ENCODE assay signal across 8 cellular contexts in the genomic region with DNA sequence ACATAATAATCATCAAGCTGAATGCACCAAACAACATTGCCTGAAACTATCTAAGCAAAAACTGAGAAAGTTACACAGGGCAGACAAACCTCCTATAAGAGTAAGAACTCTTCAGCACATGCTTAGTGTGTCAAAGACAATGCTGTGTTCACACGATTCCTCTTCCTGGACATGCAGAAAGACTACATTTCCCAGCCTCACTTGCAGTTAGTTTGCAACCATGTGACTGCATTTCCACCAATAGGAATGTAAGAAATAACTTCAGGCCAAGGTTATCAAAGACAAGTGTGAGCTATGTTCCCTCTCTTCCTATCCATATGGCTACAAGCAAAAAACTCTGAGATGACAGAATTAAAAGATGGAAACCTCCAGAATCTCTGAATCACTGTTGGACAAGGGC.
DNase-seq lines count a peak whose midpoint lies in the region; FAIRE-seq and TF ChIP-seq lines count a peak whose summit lies in the region.
"Not testable (repeated sequence)": the region's sequence is repeated elsewhere in the genome, so short reads cannot be mapped to it uniquely, and the experiment has no call there.

No MANE protein-coding gene starts in this region.

- H3K9me3 Mint-ChIP-seq in astrocyte (ENCODE audit: unreplicated experiment): not testable (repeated sequence)

- H2BK120ac ChIP-seq in H1 (replicated peaks; ENCODE audit: low read depth, low read length): not testable (repeated sequence)

- not testable (repeated sequence) for H3K9me3 ChIP-seq in astrocyte (ENCODE audit: insufficient read depth, low read depth, low read length); H1 (ENCODE audit: insufficient read depth in 2 of 2, low read depth in 1 of 2, low read length in 1 of 2)

- H3K27me3 Mint-ChIP-seq in astrocyte (ENCODE audit: low read depth, unreplicated experiment): peaks cover 37% of the 10 kb centered on the region

- H4K5ac ChIP-seq in H1 (ENCODE audit: insufficient read length, low read depth, low read length): not testable (repeated sequence)

- not testable (repeated sequence) for H2AK5ac ChIP-seq in H1 (ENCODE audit: low read depth, low read length)

- not testable (repeated sequence) for FAIRE-seq in astrocyte (lab: Jason Lieb, UNC); H1 (lab: Jason Lieb, UNC)

- not testable (repeated sequence) for TF ChIP-seq CTCF in GM13976 (IDR thresholded peaks at IDR 0.05; ENCODE audit: borderline replicate concordance, control extremely low read depth, extremely low read depth, insufficient read depth, missing control alignments); astrocyte (IDR thresholded peaks at IDR 0.05; ENCODE audit: insufficient read depth, low read depth, low read length); H1 (IDR thresholded peaks at IDR 0.05; ENCODE audit: control extremely low read depth in 1 of 3, insufficient read depth in 1 of 3, low read depth in 1 of 3, low read length in 3 of 3)

- not testable (repeated sequence) for H3K14ac ChIP-seq in H1 (ENCODE audit: insufficient read length)

- H4K20me1 ChIP-seq in astrocyte (ENCODE audit: insufficient read depth, low read length); H1 (replicated peaks in 1 of 2; ENCODE audit: control insufficient read depth in 1 of 2, insufficient read depth in 2 of 2, low read length in 2 of 2): not testable (repeated sequence)

- not testable (repeated sequence) for H4K91ac ChIP-seq in H1 (replicated peaks; ENCODE audit: insufficient read length, low read length)

- H3K18ac ChIP-seq in H1 (ENCODE audit: extremely low read depth, low read length): not testable (repeated sequence)

- not testable (repeated sequence) for H2BK12ac ChIP-seq in H1 (ENCODE audit: low read depth, low read length)

- H3K4me2 ChIP-seq in astrocyte (ENCODE audit: low read length); H1 (ENCODE audit: insufficient read depth in 1 of 2, low read depth in 2 of 2, low read length in 2 of 2): not testable (repeated sequence)

- not testable (repeated sequence) for H4K8ac ChIP-seq in H1 (ENCODE audit: extremely low read depth, insufficient read depth, low read length)

- 82% methylated on average over 1 of the region's 1 CpG; no CpG with 5 or more reads in 1 of the 2 experiments for WGBS in H1 (ENCODE audit: extremely low coverage in 1 of 2, insufficient coverage in 1 of 2, insufficient read length in 1 of 2, insufficient replicate concordance in 2 of 2, low coverage in 1 of 2, low lambda C conversion rate in 2 of 2, missing lambda C conversion rate in 1 of 2), 2 experiments

- TF ChIP-seq RAD21 in H1 (IDR thresholded peaks at IDR 0.05 in 1 of 2, conservative IDR thresholded peaks at IDR 0.05 in 1 of 2; ENCODE audit: low read depth in 2 of 2, low read length in 2 of 2): not testable (repeated sequence)

- H3K27ac ChIP-seq in astrocyte (ENCODE audit: low read depth, low read length); H1 (ENCODE audit: low read depth, low read length): not testable (repeated sequence)

- not testable (repeated sequence) for TF ChIP-seq EP300 in H1 (IDR thresholded peaks at IDR 0.05; ENCODE audit: borderline replicate concordance in 1 of 2, low read depth in 2 of 2, low read length in 2 of 2)

- POLR2A ChIA-PET in H1 (lab: Charles Lee; ENCODE audit: partially characterized antibody): not testable (repeated sequence)

- not testable (repeated sequence) for H3K27me3 ChIP-seq in astrocyte (ENCODE audit: insufficient read depth, low read length); H1 (replicated peaks in 1 of 4; ENCODE audit: control insufficient read depth in 3 of 4, extremely low read depth in 1 of 4, insufficient read depth in 3 of 4, low read length in 3 of 4)

- H3K4me3 Mint-ChIP-seq in astrocyte (ENCODE audit: unreplicated experiment): not testable (repeated sequence)

- not testable (repeated sequence) for H3K4ac ChIP-seq in H1 (replicated peaks; ENCODE audit: insufficient read length, low read depth, low read length)

- DNase-seq in COLO829 (ENCODE audit: low spot score): peak; percentile 4
- peak; percentile 20 for DNase-seq in GM13976 (ENCODE audit: low spot score)
- DNase-seq in Jurkat, Clone E6-1 (ENCODE audit: low read depth, low spot score): peak; percentile 57
- peak; percentile 8 for DNase-seq in NCI-H82 (lab: John Stamatoyannopoulos, UW)
- DNase-seq in astrocyte (ENCODE audit: low read depth): peak; percentile 0
- DNase-seq in H1 (ENCODE audit: low read depth in 1 of 2, low spot score in 2 of 2): not testable (repeated sequence)
- DNase-seq in germinal center (ENCODE audit: low spot score): peak; percentile 29
- peak; percentile 1 for DNase-seq in pons (ENCODE audit: low spot score)

- TF ChIP-seq POLR2A in H1 (IDR thresholded peaks at IDR 0.05; ENCODE audit: control extremely low read depth in 1 of 2, low read depth in 2 of 2, low read length in 2 of 2): not testable (repeated sequence)

- H2BK20ac ChIP-seq in H1 (ENCODE audit: low read length): not testable (repeated sequence)

- H3K36me3 ChIP-seq in astrocyte (ENCODE audit: insufficient read depth, low read length); H1 (ENCODE audit: control insufficient read depth in 2 of 4, insufficient read depth in 4 of 4, low read length in 3 of 4): not testable (repeated sequence)

- not testable (repeated sequence) for H2BK5ac ChIP-seq in H1 (ENCODE audit: low read depth, low read length)

- not testable (repeated sequence) for H3K56ac ChIP-seq in H1 (replicated peaks; ENCODE audit: insufficient read length, low read depth, low read length)

- H3K27ac Mint-ChIP-seq in astrocyte (ENCODE audit: unreplicated experiment): not testable (repeated sequence)

- not testable (repeated sequence) for H3K4me3 ChIP-seq in Jurkat, Clone E6-1 (ENCODE audit: low read length); astrocyte (ENCODE audit: insufficient read depth, low read depth, low read length); H1 (ENCODE audit: extremely low read depth in 1 of 4, insufficient read depth in 2 of 4, low read depth in 3 of 4, low read length in 4 of 4)

- not testable (repeated sequence) for H3K79me2 ChIP-seq in astrocyte (ENCODE audit: insufficient read depth, low read length); H1 (ENCODE audit: control insufficient read depth in 1 of 2, insufficient read depth in 2 of 2, low read length in 2 of 2)

- H3K23ac ChIP-seq in H1 (ENCODE audit: insufficient read length): not testable (repeated sequence)

- H3K9ac ChIP-seq in astrocyte (ENCODE audit: low read length); H1 (replicated peaks in 1 of 4; ENCODE audit: extremely low read depth in 1 of 4, low read depth in 3 of 4, low read length in 3 of 4): not testable (repeated sequence)

- H3K4me1 Mint-ChIP-seq in astrocyte (ENCODE audit: low read depth, unreplicated experiment): not testable (repeated sequence)

- not testable (repeated sequence) for H3K36me3 Mint-ChIP-seq in astrocyte (ENCODE audit: low read depth, unreplicated experiment)

- H2AFZ ChIP-seq in astrocyte (ENCODE audit: low read depth, low read length); H1 (ENCODE audit: low read length): not testable (repeated sequence)

- H3K79me1 ChIP-seq in H1 (ENCODE audit: low read depth, low read length): not testable (repeated sequence)

- CTCF ChIA-PET in H1 (lab: Charles Lee; ENCODE audit: partially characterized antibody): interaction anchor here (1.1 to 1.6 kb wide), 2 partner anchors 8 to 26 kb away, joined by 3 read pairs; no protein-coding TSS in a partner anchor

- in situ Hi-C loops in GM13976 (cut with MboI; ENCODE audit: low sequenced_read_pairs, unreplicated experiment): loop anchor here (25.0 kb wide), 1 partner anchor 130 kb away; no protein-coding TSS in a partner anchor

- not testable (repeated sequence) for H3K4me1 ChIP-seq in astrocyte (ENCODE audit: insufficient read depth, low read length); H1 (replicated peaks in 1 of 4; ENCODE audit: control insufficient read depth in 3 of 4, insufficient read depth in 4 of 4, low read length in 3 of 4)

- not testable (repeated sequence) for H2BK15ac ChIP-seq in H1 (ENCODE audit: low read length)

- H3K23me2 ChIP-seq in H1 (ENCODE audit: low read depth, low read length): not testable (repeated sequence)

TF ChIP-seq in H1, 55 proteins besides CTCF, POLR2A, EP300 and RAD21:
- TF ChIP-seq SIX5 (IDR thresholded peaks at IDR 0.05; ENCODE audit: low read depth, low read length): peak; percentile 44
- TF ChIP-seq, protein P1, sequence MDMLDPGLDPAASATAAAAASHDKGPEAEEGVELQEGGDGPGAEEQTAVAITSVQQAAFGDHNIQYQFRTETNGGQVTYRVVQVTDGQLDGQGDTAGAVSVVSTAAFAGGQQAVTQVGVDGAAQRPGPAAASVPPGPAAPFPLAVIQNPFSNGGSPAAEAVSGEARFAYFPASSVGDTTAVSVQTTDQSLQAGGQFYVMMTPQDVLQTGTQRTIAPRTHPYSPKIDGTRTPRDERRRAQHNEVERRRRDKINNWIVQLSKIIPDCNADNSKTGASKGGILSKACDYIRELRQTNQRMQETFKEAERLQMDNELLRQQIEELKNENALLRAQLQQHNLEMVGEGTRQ (IDR thresholded peaks at IDR 0.05; ENCODE audit: low read length): peak; percentile 20; the same call in 1 of the 2 replicates
